Comparison of ENCODE assay signal across 17 cellular contexts in the genomic region with DNA sequence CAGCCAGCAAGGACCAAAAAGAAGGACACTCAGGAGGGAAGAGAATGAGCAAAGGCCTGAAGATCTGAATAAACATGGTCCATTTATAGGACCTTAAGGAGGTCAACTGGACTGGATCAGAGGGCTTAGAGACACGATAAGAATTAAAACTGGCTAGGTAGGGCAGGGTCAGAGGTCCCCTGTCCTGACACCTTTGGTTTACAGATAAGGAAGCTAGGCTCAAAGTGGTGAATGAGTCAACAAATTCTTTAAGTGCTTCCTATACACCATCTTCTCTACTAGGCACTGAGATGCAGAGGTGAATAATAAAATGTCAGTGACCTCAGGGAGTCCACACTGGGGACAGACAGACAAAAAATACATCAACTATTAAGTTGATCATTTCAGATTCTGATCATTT.
DNase-seq lines count a peak whose midpoint lies in the region; ATAC-seq, FAIRE-seq and TF ChIP-seq lines count a peak whose summit lies in the region.
"Had no signal": no experiment of that assay in that cellular context is flagged by ENCODE, and none has a peak within 500 bp of the region (broad histone marks: within the 10 kb centered on the region; RNA-seq: fewer than 3 reads in every experiment).

No MANE protein-coding gene starts in this region.

- H3K4me3 ChIP-seq in astrocyte (ENCODE audit: insufficient read depth, low read depth, low read length) = no peak overlapping the region
- H3K4me3 ChIP-seq: adrenal gland, lower lobe of right lung had no signal

- no peak for TF ChIP-seq CTCF in astrocyte (IDR thresholded peaks at IDR 0.05; ENCODE audit: insufficient read depth, low read depth, low read length)

- H3K27me3 ChIP-seq in astrocyte (ENCODE audit: insufficient read depth, low read length) = no peaks in the 10 kb centered on the region
- H3K27me3 ChIP-seq: adrenal gland had no signal

- H3K9me3 Mint-ChIP-seq in T-helper 1 cell treated with Interleukin-12 subunit alpha and Interleukin-12 subunit beta and Interleukin-4 antibody, amounts not matched to agents 30 μg/mL and 1 μg/mL, for 36 hours = no peaks in the 10 kb centered on the region
- H3K9me3 Mint-ChIP-seq in astrocyte (ENCODE audit: unreplicated experiment) = no peaks in the 10 kb centered on the region
- H3K9me3 Mint-ChIP-seq in natural killer cell treated with Interleukin-12 subunit alpha and Interleukin-12 subunit beta and Interleukin-15 and Interleukin-18, amount 100 ng/mL, for 72 hours = peaks cover 11% of the 10 kb centered on the region

- DNase-seq in T-helper 1 cell (no peak), HT-29 (ENCODE audit: low spot score) (peak; percentile 40), astrocyte (ENCODE audit: low read depth) (no peak), mesenteric fat pad (ENCODE audit: low spot score) (no peak)
- DNase-seq in natural killer cell treated with Interleukin-12 subunit alpha and Interleukin-12 subunit beta and Interleukin-15 and Interleukin-18, amount 100 ng/mL, for 72 hours (ENCODE audit: low spot score) = no peak
- no peak for DNase-seq in activated effector memory CD4-positive, alpha-beta T cell treated with anti-CD3 and anti-CD28 coated beads, Interleukin-2, amount 50 U/mL, for 16 hours
- DNase-seq: 8988T; adrenal gland; DMS79 treated with DMSO at 0.1 percent for 48 hours; effector CD8-positive, alpha-beta T cell; head of caudate nucleus; lower lobe of right lung; NCI-H1048; NCI-H526 treated with DMSO at 0.1 percent for 48 hours had no signal

- H3K9me3 ChIP-seq in astrocyte (ENCODE audit: insufficient read depth, low read depth, low read length) = no peaks in the 10 kb centered on the region
- H3K9me3 ChIP-seq: adrenal gland, lower lobe of right lung had no signal

- H2AFZ ChIP-seq in astrocyte (ENCODE audit: low read depth, low read length) = no peak overlapping the region

- H3K4me1 Mint-ChIP-seq in T-helper 1 cell treated with Interleukin-12 subunit alpha and Interleukin-12 subunit beta and Interleukin-4 antibody, amounts not matched to agents 30 μg/mL and 1 μg/mL, for 36 hours (ENCODE audit: low read depth) = peaks cover 64% of the 10 kb centered on the region
- peaks cover 58% of the 10 kb centered on the region for H3K4me1 Mint-ChIP-seq in astrocyte (ENCODE audit: low read depth, unreplicated experiment)
- peaks cover 84 to 90% of the 10 kb centered on the region in 2 donors for H3K4me1 Mint-ChIP-seq in natural killer cell treated with Interleukin-12 subunit alpha and Interleukin-12 subunit beta and Interleukin-15 and Interleukin-18, amount 100 ng/mL, for 72 hours (ENCODE audit: low read depth in 2 of 2)

- peak overlapping the region; percentile 12 for H3K4me3 Mint-ChIP-seq in T-helper 1 cell treated with Interleukin-12 subunit alpha and Interleukin-12 subunit beta and Interleukin-4 antibody, amounts not matched to agents 30 μg/mL and 1 μg/mL, for 36 hours
- H3K4me3 Mint-ChIP-seq in astrocyte (ENCODE audit: unreplicated experiment) = peak overlapping the region; percentile 54
- peak overlapping the region; percentile 76 for H3K4me3 Mint-ChIP-seq in natural killer cell treated with Interleukin-12 subunit alpha and Interleukin-12 subunit beta and Interleukin-15 and Interleukin-18, amount 100 ng/mL, for 72 hours

- FAIRE-seq in astrocyte (lab: Jason Lieb, UNC) = no peak
- FAIRE-seq: GM18507 had no signal

- H3K9ac ChIP-seq in astrocyte (ENCODE audit: low read length) = no peak overlapping the region

- H3K79me2 ChIP-seq in astrocyte (ENCODE audit: insufficient read depth, low read length) = peaks cover 83% of the 10 kb centered on the region

- no peaks in the 10 kb centered on the region for H3K36me3 ChIP-seq in astrocyte (ENCODE audit: insufficient read depth, low read length)
- H3K36me3 ChIP-seq: adrenal gland, lower lobe of right lung had no signal

- peaks cover 4% of the 10 kb centered on the region for H4K20me1 ChIP-seq in astrocyte (ENCODE audit: insufficient read depth, low read length)

- H3K27ac ChIP-seq in astrocyte (ENCODE audit: low read depth, low read length) = no peak overlapping the region
- H3K27ac ChIP-seq: adrenal gland, lower lobe of right lung had no signal

- peak in 1 of 2 donors; percentile 50 for ATAC-seq in natural killer cell treated with Interleukin-12 subunit alpha and Interleukin-12 subunit beta and Interleukin-15 and Interleukin-18, amount 100 ng/mL, for 72 hours
- no peak for ATAC-seq in HG03045 (IDR thresholded peaks at IDR 0.05; ENCODE audit: unreplicated experiment)
- ATAC-seq: lower lobe of right lung had no signal

- no peaks in the 10 kb centered on the region for H3K27me3 Mint-ChIP-seq in T-helper 1 cell treated with Interleukin-12 subunit alpha and Interleukin-12 subunit beta and Interleukin-4 antibody, amounts not matched to agents 30 μg/mL and 1 μg/mL, for 36 hours (ENCODE audit: low read depth)
- H3K27me3 Mint-ChIP-seq in astrocyte (ENCODE audit: low read depth, unreplicated experiment) = no peaks in the 10 kb centered on the region
- no peaks in the 10 kb centered on the region for H3K27me3 Mint-ChIP-seq in natural killer cell treated with Interleukin-12 subunit alpha and Interleukin-12 subunit beta and Interleukin-15 and Interleukin-18, amount 100 ng/mL, for 72 hours

- H3K27ac Mint-ChIP-seq in T-helper 1 cell treated with Interleukin-12 subunit alpha and Interleukin-12 subunit beta and Interleukin-4 antibody, amounts not matched to agents 30 μg/mL and 1 μg/mL, for 36 hours = no peak overlapping the region
- peak overlapping the region; percentile 34 for H3K27ac Mint-ChIP-seq in astrocyte (ENCODE audit: unreplicated experiment)
- peak overlapping the region; percentile 84 to 94 for H3K27ac Mint-ChIP-seq in natural killer cell treated with Interleukin-12 subunit alpha and Interleukin-12 subunit beta and Interleukin-15 and Interleukin-18, amount 100 ng/mL, for 72 hours

- no peak overlapping the region for H3K4me2 ChIP-seq in astrocyte (ENCODE audit: low read length)

- peaks cover 44% of the 10 kb centered on the region for H3K36me3 Mint-ChIP-seq in T-helper 1 cell treated with Interleukin-12 subunit alpha and Interleukin-12 subunit beta and Interleukin-4 antibody, amounts not matched to agents 30 μg/mL and 1 μg/mL, for 36 hours (ENCODE audit: low read depth)
- peaks cover 6% of the 10 kb centered on the region for H3K36me3 Mint-ChIP-seq in astrocyte (ENCODE audit: low read depth, unreplicated experiment)
- H3K36me3 Mint-ChIP-seq in natural killer cell treated with Interleukin-12 subunit alpha and Interleukin-12 subunit beta and Interleukin-15 and Interleukin-18, amount 100 ng/mL, for 72 hours = peaks cover 45% of the 10 kb centered on the region

- peaks cover 19% of the 10 kb centered on the region for H3K4me1 ChIP-seq in astrocyte (ENCODE audit: insufficient read depth, low read length)

Comparison
In these comparisons a context has a peak if more than half of its experiments do, and no peak if none do; other contexts are left out.
1. H3K4me3 Mint-ChIP-seq: peak in every context shown above with its lines; median percentile 76 in natural killer cell treated with Interleukin-12 subunit alpha and Interleukin-12 subunit beta and Interleukin-15 and Interleukin-18, amount 100 ng/mL, for 72 hours; 54 in astrocyte; 12 in T-helper 1 cell treated with Interleukin-12 subunit alpha and Interleukin-12 subunit beta and Interleukin-4 antibody, amounts not matched to agents 30 μg/mL and 1 μg/mL, for 36 hours.